Comparison of ENCODE assay signal across 8 cellular contexts in the genomic region with DNA sequence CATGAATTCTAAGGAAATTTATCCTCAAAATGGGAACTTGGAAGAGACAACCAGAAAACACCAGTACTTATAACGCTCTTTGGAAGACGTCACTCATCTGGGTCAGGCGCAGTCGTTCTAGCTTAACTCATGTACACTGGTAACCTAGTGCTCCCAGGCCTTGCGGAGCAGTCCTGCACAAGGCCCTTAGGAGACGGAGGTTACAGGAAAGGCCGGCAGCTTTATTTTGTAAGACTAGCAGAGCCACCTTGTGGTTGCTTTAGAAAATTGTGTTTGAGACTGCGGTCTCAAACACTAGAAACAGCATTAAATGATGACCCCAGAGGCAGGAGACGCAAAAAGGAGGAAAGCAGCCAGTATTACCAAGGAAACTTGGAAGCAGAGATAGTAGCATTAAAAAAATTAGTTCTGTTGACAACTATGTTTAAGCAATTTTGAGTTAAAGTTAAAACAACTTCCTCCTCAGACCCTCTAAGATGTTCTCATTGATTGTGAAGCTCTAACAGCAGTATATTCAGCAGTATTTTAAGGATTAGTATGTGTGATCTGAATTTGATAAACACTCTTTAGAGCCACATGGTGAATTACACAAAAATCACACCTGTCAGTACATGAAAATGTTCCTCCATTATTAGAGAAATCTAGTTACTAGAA.
DNase-seq lines count a peak whose midpoint lies in the region; ATAC-seq, FAIRE-seq and TF ChIP-seq lines count a peak whose summit lies in the region.

No MANE protein-coding gene starts in this region.

- no peak overlapping the region for H3K4me2 ChIP-seq in GM12878 (ENCODE audit: control insufficient read depth, insufficient read depth)

- no peaks in the 10 kb centered on the region for H3K36me3 Mint-ChIP-seq in activated T-helper 2 cell treated with anti-CD3 and anti-CD28 coated beads, Interferon-gamma antibody, Interleukin-2, Interleukin-4, amounts not matched to agents 10 μg/mL and 5 μg/mL and 100 μg/mL, durations not matched to agents 14 hours and 24 hours and 36 hours (ENCODE audit: low read depth)
- no peaks in the 10 kb centered on the region for H3K36me3 Mint-ChIP-seq in stimulated activated effector memory CD8-positive, alpha-beta T cell treated with anti-CD3 and anti-CD28 coated beads, Interleukin-12 subunit alpha, Interleukin-12 subunit beta, amount 100 ng/mL, for 72 hours

- POLR2A ChIA-PET in GM12878 (lab: Charles Lee), result interaction anchor here (0.5 kb wide), 1 partner anchor 226 kb away, joined by 3 read pairs; no protein-coding TSS in a partner anchor

- TF ChIP-seq CTCF in D721Med (IDR thresholded peaks at IDR 0.05; ENCODE audit: insufficient read depth, missing control alignments), result peak; percentile 69
- peak; percentile 45 to 62 (median 52); a peak in 4 of 6 replicates for TF ChIP-seq CTCF in GM12878 (IDR thresholded peaks at IDR 0.05 in 2 of 3, conservative IDR thresholded peaks at IDR 0.05 in 1 of 3; ENCODE audit: control insufficient read depth in 2 of 3, extremely low read depth in 1 of 3, insufficient read depth in 1 of 3, low read depth in 3 of 3, low read length in 3 of 3)

- peaks cover 8% of the 10 kb centered on the region for H3K4me1 Mint-ChIP-seq in activated T-helper 2 cell treated with anti-CD3 and anti-CD28 coated beads, Interferon-gamma antibody, Interleukin-2, Interleukin-4, amounts not matched to agents 10 μg/mL and 5 μg/mL and 100 μg/mL, durations not matched to agents 14 hours and 24 hours and 36 hours (ENCODE audit: low read depth)
- no peaks in the 10 kb centered on the region for H3K4me1 Mint-ChIP-seq in stimulated activated effector memory CD8-positive, alpha-beta T cell treated with anti-CD3 and anti-CD28 coated beads, Interleukin-12 subunit alpha, Interleukin-12 subunit beta, amount 100 ng/mL, for 72 hours

- H3K4me3 ChIP-seq in GM12878, result no peak overlapping the region
- H3K4me3 ChIP-seq in iPS DF 6.9 (ENCODE audit: low read length), result no peak overlapping the region

- in situ Hi-C loops in GM12878 (cut with MboI), result loop anchor here (10.0 kb wide), 1 partner anchor 442 kb away; no protein-coding TSS in a partner anchor

- H3K27ac Mint-ChIP-seq in activated T-helper 2 cell treated with anti-CD3 and anti-CD28 coated beads, Interferon-gamma antibody, Interleukin-2, Interleukin-4, amounts not matched to agents 10 μg/mL and 5 μg/mL and 100 μg/mL, durations not matched to agents 14 hours and 24 hours and 36 hours, result no peak overlapping the region
- H3K27ac Mint-ChIP-seq in stimulated activated effector memory CD8-positive, alpha-beta T cell treated with anti-CD3 and anti-CD28 coated beads, Interleukin-12 subunit alpha, Interleukin-12 subunit beta, amount 100 ng/mL, for 72 hours, result no peak overlapping the region

- TF ChIP-seq EP300 in GM12878 (IDR thresholded peaks at IDR 0.05; ENCODE audit: borderline replicate concordance in 1 of 2, control insufficient read depth in 1 of 2, low read depth in 2 of 2, low read length in 2 of 2), result no peak

- ATAC-seq in GM12878, result peak; percentile 86
- ATAC-seq in stimulated activated effector memory CD8-positive, alpha-beta T cell treated with anti-CD3 and anti-CD28 coated beads, Interleukin-12 subunit alpha, Interleukin-12 subunit beta, amount 100 ng/mL, for 72 hours, result no peak

- WGBS in GM12878 (ENCODE audit: insufficient coverage, insufficient replicate concordance, low lambda C conversion rate, missing lambda C conversion rate), result 19% methylated on average over 9 of the region's 9 CpGs
- WGBS in iPS DF 6.9 (ENCODE audit: insufficient coverage, insufficient read length), result no CpG with 5 or more reads among the region's 9 CpGs

- TF ChIP-seq POLR2A in GM12878 (IDR thresholded peaks at IDR 0.05; ENCODE audit: low read depth, low read length), result no peak

- RAD21 ChIA-PET in GM12878 (lab: Charles Lee; ENCODE audit: unreplicated experiment), result interaction anchor here (0.6 to 2.3 kb wide), 15 partner anchors 9 to 473 kb away, joined by 3 to 7 read pairs (median 3); no protein-coding TSS in a partner anchor

- CTCF ChIA-PET in GM12878 (lab: Yijun Ruan, JAX), result interaction anchor here (0.7 to 2.9 kb wide), 20 partner anchors 9 to 473 kb away, joined by 3 to 20 read pairs (median 4); no protein-coding TSS in a partner anchor

- DNase-seq in D721Med (ENCODE audit: insufficient read length, low spot score) (peak; percentile 27), HK-2 (ENCODE audit: unreplicated experiment) (peak; percentile 24), NCI-H748 treated with DMSO at 0.1 percent for 48 hours (lab: John Stamatoyannopoulos, UW) (peak; percentile 51), GM12878 (ENCODE audit: low read depth, low spot score) (no peak), iPS DF 6.9 (ENCODE audit: low read depth, low spot score) (peak; percentile 70), stromal cell of bone marrow (ENCODE audit: low read depth) (peak; percentile 64)
- DNase-seq in activated T-helper 2 cell treated with anti-CD3 and anti-CD28 coated beads, Interferon-gamma antibody, Interleukin-2, Interleukin-4, amounts not matched to agents 10 μg/mL and 5 μg/mL and 100 μg/mL, durations not matched to agents 14 hours and 24 hours and 36 hours (ENCODE audit: low spot score), result no peak
- no peak for DNase-seq in stimulated activated effector memory CD8-positive, alpha-beta T cell treated with anti-CD3 and anti-CD28 coated beads, Interleukin-12 subunit alpha, Interleukin-12 subunit beta, amount 100 ng/mL, for 72 hours (ENCODE audit: low spot score in 2 of 2)

- SMC1A ChIA-PET in GM12878 (lab: Charles Lee; ENCODE audit: uncharacterized antibody, unreplicated experiment), result interaction anchor here (0.6 to 2.8 kb wide), 13 partner anchors 10 to 435 kb away, joined by 3 to 7 read pairs (median 3); no protein-coding TSS in a partner anchor

- peak; percentile 6 for FAIRE-seq in D721Med (lab: Jason Lieb, UNC)
- peak; percentile 31 for FAIRE-seq in GM12878 (lab: Jason Lieb, UNC)

- intact Hi-C loops in GM12878 (cut with micrococcal nuclease; ENCODE audit: unreplicated experiment), result loop anchor here (5.0 to 10.0 kb wide), 2 partner anchors 232 to 435 kb away; no protein-coding TSS in a partner anchor
- intact Hi-C loops in activated T-helper 2 cell treated with anti-CD3 and anti-CD28 coated beads, Interferon-gamma antibody, Interleukin-2, Interleukin-4, amounts not matched to agents 10 μg/mL and 5 μg/mL and 100 μg/mL, durations not matched to agents 14 hours and 24 hours and 36 hours (cut with micrococcal nuclease), result no loop called here

- no TSS peak for BruUV-seq in GM12878 (replicated peaks; lab: Mats Ljungman, UMichigan)

- no peaks in the 10 kb centered on the region for H3K9me3 Mint-ChIP-seq in activated T-helper 2 cell treated with anti-CD3 and anti-CD28 coated beads, Interferon-gamma antibody, Interleukin-2, Interleukin-4, amounts not matched to agents 10 μg/mL and 5 μg/mL and 100 μg/mL, durations not matched to agents 14 hours and 24 hours and 36 hours
- no peaks in the 10 kb centered on the region for H3K9me3 Mint-ChIP-seq in stimulated activated effector memory CD8-positive, alpha-beta T cell treated with anti-CD3 and anti-CD28 coated beads, Interleukin-12 subunit alpha, Interleukin-12 subunit beta, amount 100 ng/mL, for 72 hours

- H3K27me3 Mint-ChIP-seq in activated T-helper 2 cell treated with anti-CD3 and anti-CD28 coated beads, Interferon-gamma antibody, Interleukin-2, Interleukin-4, amounts not matched to agents 10 μg/mL and 5 μg/mL and 100 μg/mL, durations not matched to agents 14 hours and 24 hours and 36 hours (ENCODE audit: low read depth), result peaks cover 14% of the 10 kb centered on the region

- H3K4me1 ChIP-seq in GM12878 (ENCODE audit: control insufficient read depth, insufficient read depth, low read length), result no peaks in the 10 kb centered on the region
- H3K4me1 ChIP-seq in iPS DF 6.9 (ENCODE audit: control insufficient read depth, insufficient read depth, low read length), result no peaks in the 10 kb centered on the region

- H3K36me3 ChIP-seq in GM12878 (ENCODE audit: control insufficient read depth in 2 of 2, insufficient read depth in 2 of 2, low read length in 1 of 2) (no peaks in the 10 kb centered on the region), iPS DF 6.9 (ENCODE audit: control insufficient read depth, insufficient read depth, low read length) (no peaks in the 10 kb centered on the region)

- H3K9me3 ChIP-seq in GM12878 (replicated peaks; ENCODE audit: control insufficient read depth, insufficient read depth, low read length), result no peaks in the 10 kb centered on the region
- H3K9me3 ChIP-seq in iPS DF 6.9 (ENCODE audit: control insufficient read depth, insufficient read depth, low read length), result no peaks in the 10 kb centered on the region

- no peaks in the 10 kb centered on the region for H3K27me3 ChIP-seq in GM12878 (replicated peaks in 1 of 2; ENCODE audit: control insufficient read depth in 2 of 2, insufficient read depth in 2 of 2, low read length in 1 of 2)
- no peaks in the 10 kb centered on the region for H3K27me3 ChIP-seq in iPS DF 6.9 (ENCODE audit: control insufficient read depth, insufficient read depth, low read length)

- H2AFZ ChIP-seq in GM12878 (ENCODE audit: control insufficient read depth, low read depth, low read length), result no peak overlapping the region

- no peak overlapping the region for H3K9ac ChIP-seq in GM12878 (ENCODE audit: control insufficient read depth, insufficient read depth, low read length)

- no peaks in the 10 kb centered on the region for H3K79me2 ChIP-seq in GM12878 (ENCODE audit: control insufficient read depth, insufficient read depth, low read length)

- H4K20me1 ChIP-seq in GM12878 (ENCODE audit: control insufficient read depth, insufficient read depth), result no peaks in the 10 kb centered on the region

- H3K27ac ChIP-seq in GM12878 (ENCODE audit: control insufficient read depth, insufficient read depth), result no peak overlapping the region
- no peak overlapping the region for H3K27ac ChIP-seq in iPS DF 6.9 (ENCODE audit: low read length)

- peak; percentile 50 for TF ChIP-seq RAD21 in GM12878 (IDR thresholded peaks at IDR 0.05; ENCODE audit: insufficient read depth, low read depth, low read length)

- no peak overlapping the region for H3K4me3 Mint-ChIP-seq in activated T-helper 2 cell treated with anti-CD3 and anti-CD28 coated beads, Interferon-gamma antibody, Interleukin-2, Interleukin-4, amounts not matched to agents 10 μg/mL and 5 μg/mL and 100 μg/mL, durations not matched to agents 14 hours and 24 hours and 36 hours (ENCODE audit: low read depth)
- H3K4me3 Mint-ChIP-seq in stimulated activated effector memory CD8-positive, alpha-beta T cell treated with anti-CD3 and anti-CD28 coated beads, Interleukin-12 subunit alpha, Interleukin-12 subunit beta, amount 100 ng/mL, for 72 hours, result no peak overlapping the region

TF ChIP-seq in GM12878, 131 proteins besides CTCF, POLR2A, EP300 and RAD21 (continues in another document):
- TF ChIP-seq, protein P1, sequence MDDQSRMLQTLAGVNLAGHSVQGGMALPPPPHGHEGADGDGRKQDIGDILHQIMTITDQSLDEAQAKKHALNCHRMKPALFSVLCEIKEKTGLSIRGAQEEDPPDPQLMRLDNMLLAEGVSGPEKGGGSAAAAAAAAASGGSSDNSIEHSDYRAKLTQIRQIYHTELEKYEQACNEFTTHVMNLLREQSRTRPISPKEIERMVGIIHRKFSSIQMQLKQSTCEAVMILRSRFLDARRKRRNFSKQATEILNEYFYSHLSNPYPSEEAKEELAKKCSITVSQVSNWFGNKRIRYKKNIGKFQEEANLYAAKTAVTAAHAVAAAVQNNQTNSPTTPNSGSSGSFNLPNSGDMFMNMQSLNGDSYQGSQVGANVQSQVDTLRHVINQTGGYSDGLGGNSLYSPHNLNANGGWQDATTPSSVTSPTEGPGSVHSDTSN (IDR thresholded peaks at IDR 0.05; ENCODE audit: insufficient replicate concordance, low read depth, low read length), result no peak

Comparison
In these comparisons a context has a peak if more than half of its experiments do, and no peak if none do; other contexts are left out.
1. DNase-seq: peak in D721Med (single experiment), HK-2 (single experiment), NCI-H748 treated with DMSO at 0.1 percent for 48 hours (single experiment), iPS DF 6.9 (single experiment) and stromal cell of bone marrow (single experiment); none in GM12878 (single experiment), activated T-helper 2 cell treated with anti-CD3 and anti-CD28 coated beads, Interferon-gamma antibody, Interleukin-2, Interleukin-4, amounts not matched to agents 10 μg/mL and 5 μg/mL and 100 μg/mL, durations not matched to agents 14 hours and 24 hours and 36 hours (single experiment) and stimulated activated effector memory CD8-positive, alpha-beta T cell treated with anti-CD3 and anti-CD28 coated beads, Interleukin-12 subunit alpha, Interleukin-12 subunit beta, amount 100 ng/mL, for 72 hours (0 of 2).